ENCODE assay signal across 10 cellular contexts in the genomic region with DNA sequence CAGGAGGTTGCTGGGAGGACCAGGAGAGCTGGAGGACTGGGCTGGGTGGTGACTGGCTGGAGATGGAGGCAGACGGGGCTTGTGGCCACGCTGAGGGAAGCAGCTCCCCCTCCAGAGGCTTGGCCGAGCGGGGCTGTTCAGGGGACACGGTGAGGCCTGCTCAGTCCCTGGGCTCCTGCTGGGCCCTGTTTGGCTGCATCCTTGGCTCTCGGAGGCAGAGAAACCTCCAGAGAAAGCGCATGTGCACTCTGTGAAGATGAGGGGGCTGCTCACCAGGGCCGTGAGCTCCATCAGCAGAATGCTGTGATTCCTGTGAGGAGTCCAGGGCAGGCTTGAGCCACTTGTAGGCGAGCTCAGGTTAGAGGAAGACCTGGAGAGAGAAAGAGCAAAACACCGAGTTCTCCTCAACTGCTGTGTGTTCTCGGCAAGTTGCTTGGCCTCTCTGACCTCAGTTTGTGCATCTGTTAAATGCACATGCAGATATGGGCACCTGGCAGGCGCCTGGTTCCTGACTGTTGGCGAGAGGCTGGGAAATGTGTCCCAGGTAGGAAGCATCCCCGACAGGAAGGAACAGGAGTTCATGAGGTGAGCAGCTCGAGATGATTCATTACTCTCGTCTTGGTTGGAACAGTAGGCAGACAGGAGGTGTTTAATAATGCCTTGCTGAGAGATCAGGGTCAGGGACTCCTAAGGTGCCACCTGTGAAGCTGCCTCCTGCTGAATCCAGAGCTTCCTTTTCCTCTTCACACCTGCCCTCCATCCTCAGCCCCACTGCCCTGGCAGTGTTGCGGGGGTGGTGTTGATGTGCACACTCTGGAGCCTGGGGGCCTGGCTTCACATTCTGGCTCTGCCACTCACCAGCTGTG. TPM values are rescaled to one million over a fixed set of nuclear protein-coding genes. Genes with fewer than 3 reads are reported as not detected.
A peak's percentile ranks its signal among the peaks of the same experiment; 100 is the strongest.
DNase-seq lines count a peak whose midpoint lies in the region; ATAC-seq and TF ChIP-seq lines count a peak whose summit lies in the region.
"Had no signal": no experiment of that assay in that cellular context is flagged by ENCODE, and none has a peak within 500 bp of the region (broad histone marks: within the 10 kb centered on the region; RNA-seq: fewer than 3 reads in every experiment).

No MANE protein-coding gene starts in this region.

- intact Hi-C loops in sigmoid colon (cut with DNase I): no loop called here
- intact Hi-C loops in testis (cut with DNase I; ENCODE audit: low total_unique reads): no loop called here

- H3K9me3 Mint-ChIP-seq in T-helper 2 cell treated with Interferon-gamma antibody and Interleukin-4, amounts not matched to agents 5 μg/mL and 100 μg/mL, for 36 hours: no peaks in the 10 kb centered on the region

- H3K27me3 ChIP-seq in H7 (ENCODE audit: control insufficient read depth, insufficient read depth, low read length) (no peaks in the 10 kb centered on the region), sigmoid colon (no peaks in the 10 kb centered on the region), testis (no peaks in the 10 kb centered on the region)
- H3K27me3 ChIP-seq in effector memory CD4-positive, alpha-beta T cell (replicated peaks; ENCODE audit: control insufficient read depth, insufficient read depth, low read length, poor library complexity, severe bottlenecking): no peaks in the 10 kb centered on the region

- no peak for TF ChIP-seq POLR2A in sigmoid colon (IDR thresholded peaks at IDR 0.05)
- no peak for TF ChIP-seq POLR2A in testis (IDR thresholded peaks at IDR 0.05)

- H3K4me1 ChIP-seq in effector memory CD4-positive, alpha-beta T cell (ENCODE audit: control insufficient read depth, insufficient read depth, low read length, poor library complexity, severe bottlenecking): peaks cover 91% of the 10 kb centered on the region
- H3K4me1 ChIP-seq in sigmoid colon: no peaks in the 10 kb centered on the region
- no peaks in the 10 kb centered on the region for H3K4me1 ChIP-seq in testis

- no peak for TF ChIP-seq EP300 in sigmoid colon (IDR thresholded peaks at IDR 0.05)

- no peaks in the 10 kb centered on the region for H3K36me3 ChIP-seq in H7 (replicated peaks; ENCODE audit: control insufficient read depth, insufficient read depth, low read length)
- peaks cover 6% of the 10 kb centered on the region for H3K36me3 ChIP-seq in effector memory CD4-positive, alpha-beta T cell (ENCODE audit: control insufficient read depth, insufficient read depth, low read length)
- no peaks in the 10 kb centered on the region for H3K36me3 ChIP-seq in sigmoid colon
- no peaks in the 10 kb centered on the region for H3K36me3 ChIP-seq in testis (ENCODE audit: low read depth, missing control alignments)
- H3K36me3 ChIP-seq: HAP-1 had no signal

- WGBS in sigmoid colon, 2 donors: 72 to 82% methylated on average over 17 of the region's 17 CpGs
- WGBS in testis, 2 donors: 78 to 86% methylated on average over 13 to 17 of the region's 17 CpGs

- peaks cover 56% of the 10 kb centered on the region for H3K36me3 Mint-ChIP-seq in T-helper 2 cell treated with Interferon-gamma antibody and Interleukin-4, amounts not matched to agents 5 μg/mL and 100 μg/mL, for 36 hours (ENCODE audit: low read depth)

- peak overlapping the region; percentile 100 for H3K27ac Mint-ChIP-seq in T-helper 2 cell treated with Interferon-gamma antibody and Interleukin-4, amounts not matched to agents 5 μg/mL and 100 μg/mL, for 36 hours

- peaks cover 74% of the 10 kb centered on the region for H3K4me1 Mint-ChIP-seq in T-helper 2 cell treated with Interferon-gamma antibody and Interleukin-4, amounts not matched to agents 5 μg/mL and 100 μg/mL, for 36 hours (ENCODE audit: low read depth)

- no peaks in the 10 kb centered on the region for H3K27me3 Mint-ChIP-seq in T-helper 2 cell treated with Interferon-gamma antibody and Interleukin-4, amounts not matched to agents 5 μg/mL and 100 μg/mL, for 36 hours (ENCODE audit: low read depth)

- H3K4me3 Mint-ChIP-seq in T-helper 2 cell treated with Interferon-gamma antibody and Interleukin-4, amounts not matched to agents 5 μg/mL and 100 μg/mL, for 36 hours: peak overlapping the region; percentile 98

- peak overlapping the region; percentile 98 for H3K27ac ChIP-seq in effector memory CD4-positive, alpha-beta T cell (ENCODE audit: insufficient read depth, low read length, poor library complexity, severe bottlenecking)
- H3K27ac ChIP-seq in sigmoid colon (no peak overlapping the region), testis (no peak overlapping the region)

- no peak for TF ChIP-seq CTCF in sigmoid colon (IDR thresholded peaks at IDR 0.05)
- no peak for TF ChIP-seq CTCF in testis (IDR thresholded peaks at IDR 0.05)

- DNase-seq in H7 (peak; percentile 38), sigmoid colon (peak; percentile 27), KBM-7 (no peak), testis (no peak), NCI-H1105 treated with DMSO at 0.1 percent for 48 hours (lab: John Stamatoyannopoulos, UW) (no peak)
- DNase-seq in T-helper 2 cell treated with Interferon-gamma antibody and Interleukin-4, amounts not matched to agents 5 μg/mL and 100 μg/mL, for 36 hours (ENCODE audit: low spot score): no peak
- DNase-seq in effector memory CD4-positive, alpha-beta T cell: no peak
- DNase-seq: dermis blood vessel endothelial cell had no signal

- no peaks in the 10 kb centered on the region for H3K9me3 ChIP-seq in effector memory CD4-positive, alpha-beta T cell (ENCODE audit: control insufficient read depth, low read length)
- no peaks in the 10 kb centered on the region for H3K9me3 ChIP-seq in sigmoid colon
- H3K9me3 ChIP-seq in testis: no peaks in the 10 kb centered on the region
- H3K9me3 ChIP-seq: HAP-1 had no signal

- ATAC-seq in HG02588 (IDR thresholded peaks at IDR 0.05; ENCODE audit: unreplicated experiment): no peak

- H3K4me3 ChIP-seq in H7 (ENCODE audit: insufficient read depth, low read depth, low read length): no peak overlapping the region
- H3K4me3 ChIP-seq in effector memory CD4-positive, alpha-beta T cell (ENCODE audit: insufficient read depth, low read depth, low read length, poor library complexity, severe bottlenecking): peak overlapping the region; percentile 75
- no peak overlapping the region for H3K4me3 ChIP-seq in sigmoid colon
- no peak overlapping the region for H3K4me3 ChIP-seq in testis
- H3K4me3 ChIP-seq: HAP-1 had no signal

- in situ Hi-C loops in KBM-7 (cut with MboI; ENCODE audit: low pct_unique_long_range_greater_than_20kb, low sequenced_read_pairs): no loop called here

RNA-seq across cellular contexts. Expression of a gene that starts 0.9 kb away (rescaled TPM):
- total RNA-seq in H7 (2014; rRNA removed; shearing (Covaris generic)): 0.33 and 2.5 TPM in 2 replicates
- total RNA-seq in sigmoid colon (1 to 10 TPM; 1.3 to 4.3 (median 2.2) TPM), testis (1 to 10 TPM; 5.5 to 6.4 TPM)
- polyA plus RNA-seq in sigmoid colon (10 to 100 TPM in 1 of 3 donors, not detected in 2; 28.0 TPM), testis (ENCODE audit: insufficient read depth, low read depth, low replicate concordance) (6.5 TPM)
- total RNA-seq: dermis blood vessel endothelial cell had no signal

RNA-seq across cellular contexts. Expression of a gene that starts 44.8 kb away (rescaled TPM):
- 2.5 and 4.2 TPM in 2 replicates for total RNA-seq in H7 (2014; rRNA removed; shearing (Covaris generic))
- total RNA-seq in sigmoid colon: 10 to 100 TPM in 1 of 4 donors, 1 to 10 TPM in 2, not detected in 1; 6.0 to 22.7 (median 6.3) TPM
- polyA plus RNA-seq in sigmoid colon: 1 to 10 TPM in 2 of 3 donors, not detected in 1; 2.9 to 4.2 TPM
- 10 to 100 TPM; 27.8 to 35.7 TPM for total RNA-seq in testis
- 51.2 TPM for polyA plus RNA-seq in testis (ENCODE audit: insufficient read depth, low read depth, low replicate concordance)

RNA-seq across cellular contexts. Expression of a gene that starts 50.5 kb away (rescaled TPM):
- total RNA-seq in H7 (2014; rRNA removed; shearing (Covaris generic)): 49.7 and 58.3 TPM in 2 replicates
- total RNA-seq in sigmoid colon (10 to 100 TPM; 63.0 to 85.3 (median 77.6) TPM), testis (10 to 100 TPM; 56.3 to 81.0 TPM)
- polyA plus RNA-seq in sigmoid colon (10 to 100 TPM; 55.3 to 75.4 (median 67.5) TPM), testis (ENCODE audit: insufficient read depth, low read depth, low replicate concordance) (43.0 TPM)

Comparison
In these comparisons a context has a peak if more than half of its experiments do, and no peak if none do; other contexts are left out.
1. DNase-seq: peak in H7 (single experiment) and sigmoid colon (single experiment); none in T-helper 2 cell treated with Interferon-gamma antibody and Interleukin-4, amounts not matched to agents 5 μg/mL and 100 μg/mL, for 36 hours (single experiment), effector memory CD4-positive, alpha-beta T cell (0 of 3), KBM-7 (single experiment), testis (single experiment) and NCI-H1105 treated with DMSO at 0.1 percent for 48 hours (single experiment).